ENCODE assay signal across 22 cellular contexts in the genomic region with DNA sequence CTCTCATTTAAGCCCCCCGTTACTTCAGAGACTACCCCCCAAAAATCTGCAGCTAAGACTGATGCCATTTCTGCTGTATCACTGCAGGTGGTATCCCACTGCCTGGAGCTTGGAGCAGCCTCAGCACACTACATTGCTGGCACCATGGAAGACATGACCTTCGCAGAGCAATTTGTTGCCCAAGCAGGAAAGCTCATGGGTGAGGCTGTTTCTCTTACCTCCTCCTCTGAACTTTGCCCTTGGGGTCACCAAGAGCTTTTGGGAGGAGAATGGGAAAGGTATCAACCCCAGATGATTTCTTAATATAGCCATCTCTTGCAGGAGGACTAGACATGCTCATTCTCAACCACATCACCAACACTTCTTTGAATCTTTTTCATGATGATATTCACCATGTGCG. TPM values are rescaled to one million over a fixed set of nuclear protein-coding genes. Genes with fewer than 3 reads are reported as not detected.
"Had no signal": no experiment of that assay in that cellular context is flagged by ENCODE, and none has a peak within 500 bp of the region (broad histone marks: within the 10 kb centered on the region; RNA-seq: fewer than 3 reads in every experiment).

No MANE protein-coding gene starts in this region.

- H3K4me2 ChIP-seq: neural progenitor cell, smooth muscle cell had no signal

- H3K4me1 Mint-ChIP-seq: neural progenitor cell had no signal

- H3K36me3 Mint-ChIP-seq: memory B cell; natural killer cell treated with Interleukin-12 subunit alpha and Interleukin-12 subunit beta and Interleukin-15 and Interleukin-18, amount 100 ng/mL, for 72 hours; neural progenitor cell had no signal

- H3K27me3 ChIP-seq: esophagus muscularis mucosa, gastrocnemius medialis, heart right ventricle, neural progenitor cell, pancreas, upper lobe of left lung, uterus had no signal

- H3K4me1 ChIP-seq: gastrocnemius medialis, lower lobe of right lung, pancreas, tibial artery, upper lobe of left lung, uterus had no signal

- ATAC-seq: gastrocnemius medialis; heart right ventricle; left lung; lower lobe of right lung; natural killer cell treated with Interleukin-12 subunit alpha and Interleukin-12 subunit beta and Interleukin-15 and Interleukin-18, amount 100 ng/mL, for 72 hours; pancreas; right cardiac atrium had no signal

- H3K4me3 Mint-ChIP-seq: memory B cell; natural killer cell treated with Interleukin-12 subunit alpha and Interleukin-12 subunit beta and Interleukin-15 and Interleukin-18, amount 100 ng/mL, for 72 hours; neural progenitor cell had no signal

- H3K27ac Mint-ChIP-seq: memory B cell; natural killer cell treated with Interleukin-12 subunit alpha and Interleukin-12 subunit beta and Interleukin-15 and Interleukin-18, amount 100 ng/mL, for 72 hours; neural progenitor cell; progenitor cell of endocrine pancreas had no signal

- H3K27ac ChIP-seq: esophagus muscularis mucosa, gastrocnemius medialis, heart right ventricle, left lung, lower lobe of right lung, neural progenitor cell, pancreas, tibial artery, upper lobe of left lung, uterus had no signal

- DNase-seq: effector memory CD4-positive, alpha-beta T cell; gastrocnemius medialis; heart right ventricle; hypothalamus; left lung; lower lobe of right lung; midbrain; occipital lobe; pancreas; right cardiac atrium; stimulated activated CD4-positive, alpha-beta T cell treated with anti-CD3 and anti-CD28 coated beads, Interleukin-2, amount 100 ng/mL, for 48 hours; stimulated activated naive CD4-positive, alpha-beta T cell treated with Interleukin-2 at 50 U/mL for 16 hours; tibial artery; upper lobe of left lung; uterus had no signal

- H3K4me3 ChIP-seq: esophagus muscularis mucosa, gastrocnemius medialis, heart right ventricle, left lung, lower lobe of right lung, neural progenitor cell, pancreas, smooth muscle cell, tibial artery, upper lobe of left lung, uterus had no signal

- H3K9me3 Mint-ChIP-seq: natural killer cell treated with Interleukin-12 subunit alpha and Interleukin-12 subunit beta and Interleukin-15 and Interleukin-18, amount 100 ng/mL, for 72 hours; neural progenitor cell had no signal

- H3K36me3 ChIP-seq: esophagus muscularis mucosa, gastrocnemius medialis, heart right ventricle, left lung, lower lobe of right lung, neural progenitor cell, pancreas, tibial artery, upper lobe of left lung, uterus had no signal

- H3K9ac ChIP-seq: neural progenitor cell had no signal

RNA-seq across cellular contexts. Expression of gene HSD11B1, which starts 2.0 kb away (rescaled TPM):
- total RNA-seq: occipital lobe, progenitor cell of endocrine pancreas, smooth muscle cell had no signal
- polyA plus RNA-seq: smooth muscle cell had no signal

RNA-seq across cellular contexts. Expression of gene TRAF3IP3, which starts 49.2 kb away (rescaled TPM):
- total RNA-seq: fibroblast of villous mesenchyme, progenitor cell of endocrine pancreas had no signal
- polyA plus RNA-seq: smooth muscle cell had no signal
